ENCODE assay signal across 8 cellular contexts in the genomic region with DNA sequence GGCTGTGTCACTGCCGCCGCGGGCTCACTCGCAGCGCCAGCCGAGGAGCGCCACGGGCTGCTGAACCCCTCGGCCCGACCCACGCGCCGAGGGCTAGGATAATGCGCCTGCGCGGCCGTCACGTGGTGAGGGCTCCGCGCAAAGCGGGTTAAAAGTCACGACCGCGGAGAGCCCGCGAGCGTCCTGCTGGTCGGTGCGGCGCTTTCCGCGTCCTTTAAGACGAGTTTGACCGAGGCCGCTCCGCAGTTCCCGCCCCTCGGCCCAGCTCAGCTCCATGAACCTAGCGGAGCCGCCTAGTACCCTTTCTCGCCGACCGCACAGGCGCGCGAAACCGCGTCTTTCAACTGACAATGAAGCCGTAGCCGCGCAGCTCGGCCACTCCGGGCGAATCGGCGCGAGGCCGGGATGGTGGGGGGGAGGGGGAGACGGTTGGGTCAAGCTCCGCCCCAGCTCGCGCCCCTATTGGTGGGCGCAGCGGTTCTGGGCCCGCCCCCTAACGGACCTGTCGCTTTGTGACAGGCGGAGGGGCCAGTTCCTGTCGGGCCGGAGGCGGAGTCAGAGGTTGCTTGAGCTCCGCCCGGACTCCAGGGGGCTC. TPM values are rescaled to one million over a fixed set of nuclear protein-coding genes. Genes with fewer than 3 reads are reported as not detected.
A peak's percentile ranks its signal among the peaks of the same experiment; 100 is the strongest.
DNase-seq lines count a peak whose midpoint lies in the region; ATAC-seq and TF ChIP-seq lines count a peak whose summit lies in the region.

No MANE protein-coding gene starts in this region.

- H3K4me1 ChIP-seq in ES-I3 (ENCODE audit: insufficient read depth, low read length): peaks cover 10% of the 10 kb centered on the region; the same call in 1 of the 2 replicates
- peaks cover 17% of the 10 kb centered on the region for H3K4me1 ChIP-seq in HAP-1

- H3K9me3 ChIP-seq in ES-I3 (ENCODE audit: control insufficient read depth, insufficient read depth, low read length) (no peaks in the 10 kb centered on the region), HAP-1 (no peaks in the 10 kb centered on the region), MG63 (no peaks in the 10 kb centered on the region)

- H3K4me1 Mint-ChIP-seq in nephron: peaks cover 20% of the 10 kb centered on the region

- H3K4me3 ChIP-seq in HAP-1 (peak overlapping the region; percentile 87), MG63 (peak overlapping the region; percentile 72), fibroblast of the aortic adventitia (ENCODE audit: low read depth, low read length) (peak overlapping the region; percentile 85)

- H3K27me3 ChIP-seq in HAP-1 (ENCODE audit: low read depth) (no peaks in the 10 kb centered on the region), MG63 (no peaks in the 10 kb centered on the region)

- DNase-seq in HAP-1 (ENCODE audit: low spot score in 2 of 2) (peak; percentile 99), MG63 (peak; percentile 94), SHP77 (lab: John Stamatoyannopoulos, UW) (peak; percentile 93 to 97), activated gamma-delta T cell (lab: John Stamatoyannopoulos, UW) (peak; percentile 98), fibroblast of the aortic adventitia (ENCODE audit: low read depth) (peak; percentile 98)
- DNase-seq in stimulated activated naive CD8-positive, alpha-beta T cell treated with anti-CD3 and anti-CD28 coated beads, Interleukin-15, Interleukin-2, amounts not matched to agents 100 U/mL and 50 U/mL, for 24 hours: peak; percentile 99

- no peaks in the 10 kb centered on the region for H3K27me3 Mint-ChIP-seq in nephron (ENCODE audit: low read depth)

- H3K9ac ChIP-seq in ES-I3 (ENCODE audit: low read depth, low read length): peak overlapping the region; percentile 99

- peaks cover 4% of the 10 kb centered on the region for H3K36me3 Mint-ChIP-seq in nephron (ENCODE audit: low read depth)

- TF ChIP-seq CTCF in fibroblast of the aortic adventitia (IDR thresholded peaks at IDR 0.05; ENCODE audit: insufficient read depth, low read length) (no peak), nephron (IDR thresholded peaks at IDR 0.05; ENCODE audit: unreplicated experiment in 3 of 3) (no peak)

- no peaks in the 10 kb centered on the region for H3K9me3 Mint-ChIP-seq in nephron

- H3K4me3 Mint-ChIP-seq in nephron: peak overlapping the region in 1 of 3 experiments; percentile 91

- H3K36me3 ChIP-seq in ES-I3 (ENCODE audit: insufficient read depth, low read length): no peaks in the 10 kb centered on the region
- H3K36me3 ChIP-seq in HAP-1 (replicated peaks): peaks cover 4% of the 10 kb centered on the region
- no peaks in the 10 kb centered on the region; the same call in 1 of the 2 replicates for H3K36me3 ChIP-seq in MG63

- in situ Hi-C loops in HAP-1 (cut with MboI; ENCODE audit: low sequenced_read_pairs): no loop called here

- peak; percentile 89 for ATAC-seq in stimulated activated naive CD8-positive, alpha-beta T cell treated with anti-CD3 and anti-CD28 coated beads, Interleukin-15, Interleukin-2, amounts not matched to agents 100 U/mL and 50 U/mL, for 24 hours

- peak overlapping the region in 2 of 3 experiments; percentile 100 for H3K27ac Mint-ChIP-seq in nephron

RNA-seq across cellular contexts. Expression of gene STT3B, which starts 0.6 kb away (rescaled TPM):
- total RNA-seq in MG63 (2014; rRNA removed; shearing (Covaris generic); ENCODE audit: low replicate concordance): 74.7 and 123 TPM in 2 replicates
- 89.3 and 151 TPM in 2 replicates for total RNA-seq in fibroblast of the aortic adventitia (ENCODE audit: low replicate concordance)

Comparison
In these comparisons a context has a peak if more than half of its experiments do, and no peak if none do; other contexts are left out.
1. Peak in every context shown above with its lines: DNase-seq, ATAC-seq and H3K4me3 ChIP-seq.